In genomic region chr2:31086585-31086984, GRCh38 we compare ENCODE assay signal across 33 cellular contexts. TPM values are rescaled to one million over a fixed set of nuclear protein-coding genes. Genes with fewer than 3 reads are reported as not detected.
DNase-seq lines count a peak whose midpoint lies in the region; ATAC-seq, FAIRE-seq and TF ChIP-seq lines count a peak whose summit lies in the region.
"Had no signal": no experiment of that assay in that cellular context is flagged by ENCODE, and none has a peak within 500 bp of the region (broad histone marks: within the 10 kb centered on the region; RNA-seq: fewer than 3 reads in every experiment).

No MANE protein-coding gene starts in this region.

- H3K4me2 ChIP-seq in mesenchymal stem cell (ENCODE audit: low read length, poor library complexity, severe bottlenecking), result no peak overlapping the region
- H3K4me2 ChIP-seq: A549; BLaER1; BLaER1 treated with 17β-estradiol and CSF1 and Interleukin-3, amounts not matched to agents 10 nM and 100 nM had no signal

- peaks cover 26% of the 10 kb centered on the region for H3K79me1 ChIP-seq in mesenchymal stem cell (replicated peaks; ENCODE audit: low read length, poor library complexity, severe bottlenecking)

- no peak overlapping the region for H3K9ac ChIP-seq in mesenchymal stem cell (ENCODE audit: low read length)
- H3K9ac ChIP-seq: BLaER1; BLaER1 treated with 17β-estradiol and CSF1 and Interleukin-3, amounts not matched to agents 10 nM and 100 nM had no signal

- no peak overlapping the region for H3K23ac ChIP-seq in mesenchymal stem cell (ENCODE audit: low read length in 2 of 2)

- H3K27me3 ChIP-seq in mesenchymal stem cell (ENCODE audit: control insufficient read depth in 1 of 2, insufficient read depth in 1 of 2, low read length in 2 of 2), result peaks cover 0 to 14% of the 10 kb centered on the region in 2 experiments
- H3K27me3 ChIP-seq in small intestine (ENCODE audit: control insufficient read depth in 2 of 2, insufficient read depth in 2 of 2, low read length in 2 of 2), result no peaks in the 10 kb centered on the region
- H3K27me3 ChIP-seq: BE2C; BLaER1; BLaER1 treated with 17β-estradiol and CSF1 and Interleukin-3, amounts not matched to agents 10 nM and 100 nM had no signal

- no peak overlapping the region for H3K14ac ChIP-seq in mesenchymal stem cell (ENCODE audit: low read length in 2 of 2)

- H3K4me3 ChIP-seq in HEK293 (ENCODE audit: low read depth, low read length) (no peak overlapping the region), mesenchymal stem cell (ENCODE audit: insufficient read depth in 1 of 2, low read depth in 1 of 2, low read length in 2 of 2) (no peak overlapping the region), small intestine (ENCODE audit: low read depth in 1 of 2, low read length in 2 of 2) (no peak overlapping the region)
- H3K4me3 ChIP-seq: A549; BLaER1; BLaER1 treated with 17β-estradiol and CSF1 and Interleukin-3, amounts not matched to agents 10 nM and 100 nM had no signal

- H4K8ac ChIP-seq in mesenchymal stem cell (ENCODE audit: low read length), result no peak overlapping the region

- H4K91ac ChIP-seq in mesenchymal stem cell (ENCODE audit: low read length), result no peak overlapping the region

- H3K9me3 ChIP-seq in HEK293 (ENCODE audit: control insufficient read depth, insufficient read depth, low read depth, low read length), result no peaks in the 10 kb centered on the region
- peaks cover 4% of the 10 kb centered on the region for H3K9me3 ChIP-seq in mesenchymal stem cell (ENCODE audit: control insufficient read depth, low read length)
- no peaks in the 10 kb centered on the region for H3K9me3 ChIP-seq in small intestine (ENCODE audit: control insufficient read depth, low read depth)
- H3K9me3 ChIP-seq: A549, BE2C, Caco-2 had no signal

- no peaks in the 10 kb centered on the region for H3K36me3 ChIP-seq in HEK293 (ENCODE audit: control insufficient read depth in 2 of 2, insufficient read depth in 1 of 2, low read length in 2 of 2)
- H3K36me3 ChIP-seq in mesenchymal stem cell (ENCODE audit: control insufficient read depth in 1 of 2, insufficient read depth in 2 of 2, low read depth in 1 of 2, low read length in 2 of 2), result no peaks in the 10 kb centered on the region
- no peaks in the 10 kb centered on the region for H3K36me3 ChIP-seq in small intestine (ENCODE audit: control insufficient read depth in 2 of 2, insufficient read depth in 2 of 2, low read length in 2 of 2)
- H3K36me3 ChIP-seq: BE2C had no signal

- no peak overlapping the region for H2BK15ac ChIP-seq in mesenchymal stem cell (ENCODE audit: low read depth, poor library complexity, severe bottlenecking)

- DNase-seq in mesenchymal stem cell (no peak), small intestine (peak; percentile 69), epidermal melanocyte (ENCODE audit: insufficient read length, low spot score) (no peak), HuH-7.5 (ENCODE audit: low spot score) (no peak)
- DNase-seq: 8988T; ACHN; AML-193; BE2C; C1 segment of cervical spinal cord; Caco-2; Calu3; CD4-positive, alpha-beta memory T cell; CD4-positive, alpha-beta T cell; CD4-positive, CD25-positive, alpha-beta regulatory T cell; CD8-positive, alpha-beta memory T cell; CD8-positive, alpha-beta T cell; COR-L47; DMS 273 treated with DMSO at 0.1 percent for 48 hours; DMS153; DMS53; DMS79; DMS79 treated with DMSO at 0.1 percent for 48 hours; DND-41; EL had no signal

- no peak overlapping the region for H2AFZ ChIP-seq in mesenchymal stem cell (ENCODE audit: low read depth, low read length)

- TF ChIP-seq CTCF in HEK293 (tag by site-specific recombination; IDR thresholded peaks at IDR 0.05), result no peak

- no peak overlapping the region for H2BK120ac ChIP-seq in mesenchymal stem cell (ENCODE audit: low read depth, low read length)

- H2BK12ac ChIP-seq in mesenchymal stem cell (ENCODE audit: low read length in 2 of 2), result no peak overlapping the region

- no peak overlapping the region for H2BK5ac ChIP-seq in mesenchymal stem cell (ENCODE audit: low read depth, low read length, poor library complexity, severe bottlenecking)

- FAIRE-seq in small intestine (lab: Jason Lieb, UNC), result no peak
- FAIRE-seq: A204.1, A549, D721Med had no signal

- H3K4me1 ChIP-seq in HEK293 (ENCODE audit: control insufficient read depth, insufficient read depth, low read length) (0 out of 2 replicates have a peak, but pooled peaks cover 5% of the 10 kb centered on the region), mesenchymal stem cell (ENCODE audit: control insufficient read depth, insufficient read depth, low read depth, low read length) (peaks cover 33% of the 10 kb centered on the region), small intestine (ENCODE audit: control insufficient read depth in 2 of 2, insufficient read depth in 1 of 2, low read depth in 1 of 2, low read length in 1 of 2) (peaks cover 0 to 7% of the 10 kb centered on the region in 2 donors)
- H3K4me1 ChIP-seq: BLaER1, Caco-2 had no signal

- H3K4ac ChIP-seq in mesenchymal stem cell (ENCODE audit: low read depth in 1 of 2, low read length in 2 of 2), result no peak overlapping the region

- no peak for ATAC-seq in HG03469 (IDR thresholded peaks at IDR 0.05; ENCODE audit: unreplicated experiment)
- ATAC-seq: A549; CD8-positive, alpha-beta T cell had no signal

- H2AK5ac ChIP-seq in mesenchymal stem cell (ENCODE audit: low read length, severe bottlenecking), result peak overlapping the region; percentile 28

- 93% methylated on average over 2 of the region's 4 CpGs for WGBS in mesenchymal stem cell
- 50 to 79% (median 68%) methylated on average over 4 of the region's 4 CpGs for WGBS in small intestine, 3 donors

- no peak overlapping the region for H3K18ac ChIP-seq in mesenchymal stem cell (ENCODE audit: low read depth in 1 of 2, low read length in 2 of 2)

- H3K27ac ChIP-seq in HEK293 (ENCODE audit: extremely low read depth, low read depth, low read length), result no peak overlapping the region
- H3K27ac ChIP-seq in mesenchymal stem cell (ENCODE audit: low read length, poor library complexity, severe bottlenecking), result no peak overlapping the region
- H3K27ac ChIP-seq in small intestine (ENCODE audit: low read depth in 1 of 2, low read length in 1 of 2), result no peak overlapping the region
- H3K27ac ChIP-seq: 22Rv1; A549; BLaER1; BLaER1 treated with 17β-estradiol and CSF1 and Interleukin-3, amounts not matched to agents 10 nM and 100 nM; C4-2B had no signal

- CTCF ChIA-PET in HEK293 (lab: Yijun Ruan, JAX), result no interaction called here

- POLR2A ChIA-PET in HEK293 (lab: Yijun Ruan, JAX), result no interaction called here

TF ChIP-seq in HEK293, 187 proteins besides CTCF, POLR2A, EP300 and RAD21:
- TF ChIP-seq ZNF10 (tag by site-specific recombination; IDR thresholded peaks at IDR 0.05) (no peak), ZNF266 (tag by site-specific recombination; IDR thresholded peaks at IDR 0.05; ENCODE audit: low read depth) (no peak), ZNF585B (tag by site-specific recombination; IDR thresholded peaks at IDR 0.05) (0 out of 2 replicates have a peak, but pooled peaks have one; percentile 32), SP3 (tag by site-specific recombination; IDR thresholded peaks at IDR 0.05) (no peak), ZNF112 (tag by site-specific recombination; IDR thresholded peaks at IDR 0.05) (no peak), ZNF707 (tag by site-specific recombination; IDR thresholded peaks at IDR 0.05) (no peak)

RNA-seq across cellular contexts. Expression of gene GALNT14, which starts 51.7 kb away (rescaled TPM):
- 0.15 TPM for polyA plus RNA-seq in mesenchymal stem cell (2013, experiment 1 of 2)
- polyA plus RNA-seq in mesenchymal stem cell (2013, experiment 2 of 2), result 0.16 TPM
- 1 to 10 TPM in 2 of 3 donors, not detected in 1; 2.2 to 8.2 TPM for polyA plus RNA-seq in small intestine
- polyA plus RNA-seq: CD4-positive, alpha-beta memory T cell; CD4-positive, CD25-positive, alpha-beta regulatory T cell; CD8-positive, alpha-beta memory T cell had no signal
